In the genomic region with DNA sequence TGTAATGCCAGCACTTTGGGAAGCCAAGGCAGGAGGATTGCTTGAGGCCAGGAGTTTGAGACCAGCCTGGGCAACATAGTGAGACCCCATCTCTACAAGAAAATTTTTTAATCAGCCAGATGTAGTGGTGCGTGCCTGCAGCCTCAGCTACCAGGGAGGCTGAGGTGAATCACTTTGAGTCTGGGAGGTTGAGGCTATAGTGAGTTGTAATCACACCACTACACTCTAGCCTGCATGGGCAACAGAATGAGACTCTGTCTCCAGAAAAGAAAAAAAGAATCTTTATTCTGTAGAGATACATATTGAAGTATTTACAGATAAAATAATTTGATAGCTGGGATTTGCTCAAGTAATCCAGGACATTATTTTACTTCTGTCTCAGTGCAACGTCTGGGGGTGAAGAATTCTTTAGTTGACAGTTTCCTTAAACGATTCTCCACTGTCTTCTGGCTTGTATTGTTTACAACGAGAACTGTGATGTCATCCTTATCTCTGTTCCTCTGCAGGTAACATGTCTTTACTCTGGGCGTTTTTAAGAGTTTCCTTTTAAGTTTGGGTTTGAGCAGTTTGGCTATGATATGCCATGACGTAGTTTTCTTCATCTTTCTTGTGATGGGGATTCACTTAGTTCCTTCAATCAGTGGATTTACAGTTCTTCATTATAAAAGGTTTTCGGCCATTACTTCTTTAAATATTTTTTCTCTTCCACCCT, we compare ENCODE assay signal across 2 cellular contexts.
A peak's percentile ranks its signal among the peaks of the same experiment; 100 is the strongest.
TF ChIP-seq lines count a peak whose summit lies in the region.

No MANE protein-coding gene starts in this region.

TF ChIP-seq in GM23338, 12 proteins besides CTCF, POLR2A, EP300 and RAD21:
- TF ChIP-seq ZNF114 (CRISPR knock-in tag; IDR thresholded peaks at IDR 0.05) (no peak), STAT1 (IDR thresholded peaks at IDR 0.05; ENCODE audit: unreplicated experiment) (no peak), ZNF462 (CRISPR knock-in tag; IDR thresholded peaks at IDR 0.05) (no peak), NANOG (IDR thresholded peaks at IDR 0.05; ENCODE audit: borderline replicate concordance) (no peak), JUNB (IDR thresholded peaks at IDR 0.05; ENCODE audit: unreplicated experiment) (no peak)

TF ChIP-seq in K562, 482 proteins besides CTCF, POLR2A, EP300 and RAD21:
- TF ChIP-seq SOX6 (IDR thresholded peaks at IDR 0.05) (0 out of 2 replicates have a peak, but pooled peaks have one; percentile 17), ZNF121 (CRISPR knock-in tag; conservative IDR thresholded peaks at IDR 0.05) (0 out of 2 replicates have a peak, but pooled peaks have one; percentile 25), ZNF507 (tag; conservative IDR thresholded peaks at IDR 0.05) (no peak), ATF3 (IDR thresholded peaks at IDR 0.05) (peak; percentile 56), ATF3 (CRISPR knock-in tag; conservative IDR thresholded peaks at IDR 0.05) (no peak), ATF7 (IDR thresholded peaks at IDR 0.05) (peak; percentile 59; the same call in 1 of the 2 replicates), ZBTB8A (IDR thresholded peaks at IDR 0.05; ENCODE audit: partially characterized antibody) (no peak), RBM25 (IDR thresholded peaks at IDR 0.05; ENCODE audit: low read depth, low read length, severe bottlenecking) (peak; percentile 13), ZNF740 (CRISPR knock-in tag; IDR thresholded peaks at IDR 0.05) (no peak), ZNF740 (tag; IDR thresholded peaks at IDR 0.05) (no peak), ZNF696 (CRISPR knock-in tag; conservative IDR thresholded peaks at IDR 0.05) (no peak), CREM (IDR thresholded peaks at IDR 0.05; ENCODE audit: low read depth) (peak; percentile 20; the same call in 1 of the 2 replicates)
